Comparison of ENCODE assay signal across 8 cellular contexts in genomic region chr1:63691672-63692425, GRCh38.
DNase-seq lines count a peak whose midpoint lies in the region; ATAC-seq and TF ChIP-seq lines count a peak whose summit lies in the region.

No MANE protein-coding gene starts in this region.

- no peaks in the 10 kb centered on the region for H3K27me3 Mint-ChIP-seq in activated naive CD8-positive, alpha-beta T cell treated with anti-CD3 and anti-CD28 coated beads, Interleukin-2, amount 10 ng/mL, durations not matched to agents 7 days and 5 days
- H3K27me3 Mint-ChIP-seq in progenitor cell of endocrine pancreas, result peaks cover 3% of the 10 kb centered on the region

- intact Hi-C loops in Right ventricle myocardium superior (cut with DNase I), result loop anchor here (5.0 to 10.0 kb wide), 4 partner anchors 80 to 550 kb away; partner anchors contain the start of gene ROR1

- TF ChIP-seq CTCF in progenitor cell of endocrine pancreas (IDR thresholded peaks at IDR 0.05; ENCODE audit: unreplicated experiment), result peak; percentile 84

- no peak overlapping the region for H3K4me2 ChIP-seq in BLaER1

- no peaks in the 10 kb centered on the region for H3K36me3 ChIP-seq in BLaER1

- POLR2A ChIA-PET in activated naive CD8-positive, alpha-beta T cell treated with anti-CD3 and anti-CD28 coated beads, Interleukin-2, amount 10 ng/mL, durations not matched to agents 7 days and 5 days (lab: Charles Lee), result no interaction called here

- DNase-seq in NCI-H510A treated with DMSO at 0.1 percent for 48 hours (lab: John Stamatoyannopoulos, UW) (peak; percentile 68), Right ventricle myocardium superior (no peak), progenitor cell of endocrine pancreas (ENCODE audit: low spot score, unreplicated experiment) (no peak), NK-92 (lab: John Stamatoyannopoulos, UW; ENCODE audit: unreplicated experiment) (no peak)
- no peak for DNase-seq in activated naive CD8-positive, alpha-beta T cell treated with anti-CD3 and anti-CD28 coated beads, Interleukin-2, amount 10 ng/mL, durations not matched to agents 7 days and 5 days

- H3K9ac ChIP-seq in BLaER1, result no peak overlapping the region

- H3K27ac Mint-ChIP-seq in activated naive CD8-positive, alpha-beta T cell treated with anti-CD3 and anti-CD28 coated beads, Interleukin-2, amount 10 ng/mL, durations not matched to agents 7 days and 5 days, result no peak overlapping the region
- no peak overlapping the region for H3K27ac Mint-ChIP-seq in progenitor cell of endocrine pancreas

- no peaks in the 10 kb centered on the region for H3K9me3 Mint-ChIP-seq in activated naive CD8-positive, alpha-beta T cell treated with anti-CD3 and anti-CD28 coated beads, Interleukin-2, amount 10 ng/mL, durations not matched to agents 7 days and 5 days
- no peaks in the 10 kb centered on the region for H3K9me3 Mint-ChIP-seq in progenitor cell of endocrine pancreas (ENCODE audit: low read depth)

- no peaks in the 10 kb centered on the region for H3K36me3 Mint-ChIP-seq in activated naive CD8-positive, alpha-beta T cell treated with anti-CD3 and anti-CD28 coated beads, Interleukin-2, amount 10 ng/mL, durations not matched to agents 7 days and 5 days
- H3K36me3 Mint-ChIP-seq in progenitor cell of endocrine pancreas (ENCODE audit: insufficient read depth), result no peaks in the 10 kb centered on the region

- peaks cover 2% of the 10 kb centered on the region for H3K4me1 Mint-ChIP-seq in activated naive CD8-positive, alpha-beta T cell treated with anti-CD3 and anti-CD28 coated beads, Interleukin-2, amount 10 ng/mL, durations not matched to agents 7 days and 5 days
- peaks cover 10% of the 10 kb centered on the region for H3K4me1 Mint-ChIP-seq in progenitor cell of endocrine pancreas (ENCODE audit: low read depth)

- no peaks in the 10 kb centered on the region for H4K20me1 ChIP-seq in BLaER1

- H3K4me3 ChIP-seq in BLaER1, result no peak overlapping the region

- H3K27ac ChIP-seq in BLaER1, result peak overlapping the region; percentile 16; the same call in 1 of the 2 replicates

- ATAC-seq in GM18502 (IDR thresholded peaks at IDR 0.05; ENCODE audit: poor library complexity, unreplicated experiment) (peak; percentile 73), HG03442 (IDR thresholded peaks at IDR 0.05; ENCODE audit: unreplicated experiment) (peak; percentile 58), Right ventricle myocardium superior (ENCODE audit: poor library complexity) (peak; percentile 95)
- peak; percentile 68 for ATAC-seq in activated naive CD8-positive, alpha-beta T cell treated with anti-CD3 and anti-CD28 coated beads, Interleukin-2, amount 10 ng/mL, durations not matched to agents 7 days and 5 days (ENCODE audit: low read depth)

- no peaks in the 10 kb centered on the region for H3K9me3 ChIP-seq in BLaER1

- peaks cover 10% of the 10 kb centered on the region; the same call in 1 of the 2 replicates for H3K4me1 ChIP-seq in BLaER1

- no peaks in the 10 kb centered on the region for H3K27me3 ChIP-seq in BLaER1

- H3K4me3 Mint-ChIP-seq in activated naive CD8-positive, alpha-beta T cell treated with anti-CD3 and anti-CD28 coated beads, Interleukin-2, amount 10 ng/mL, durations not matched to agents 7 days and 5 days, result no peak overlapping the region
- H3K4me3 Mint-ChIP-seq in progenitor cell of endocrine pancreas (ENCODE audit: low read depth), result no peak overlapping the region
